ENCODE assay signal across 10 cellular contexts in genomic region chrX:19630776-19631707, GRCh38.
DNase-seq lines count a peak whose midpoint lies in the region; ATAC-seq and TF ChIP-seq lines count a peak whose summit lies in the region.
"Had no signal": no experiment of that assay in that cellular context is flagged by ENCODE, and none has a peak within 500 bp of the region (broad histone marks: within the 10 kb centered on the region; RNA-seq: fewer than 3 reads in every experiment).

No MANE protein-coding gene starts in this region.

- no peak for TF ChIP-seq CTCF in CD8-positive, alpha-beta T cell (IDR thresholded peaks at IDR 0.05)
- TF ChIP-seq CTCF in esophagus squamous epithelium (IDR thresholded peaks at IDR 0.05) (no peak), testis (IDR thresholded peaks at IDR 0.05) (no peak)

- H3K4me3 ChIP-seq in CD8-positive, alpha-beta T cell (ENCODE audit: low read depth, low read length): no peak overlapping the region
- H3K4me3 ChIP-seq in esophagus squamous epithelium: no peak overlapping the region
- H3K4me3 ChIP-seq in testis: no peak overlapping the region
- H3K4me3 ChIP-seq: Peyer's patch had no signal

- WGBS in esophagus squamous epithelium, 2 donors: 63% methylated on average over 9 of the region's 13 CpGs; no CpG with 5 or more reads in 1 of the 2 donors
- WGBS in testis, 2 donors: 52 to 62% methylated on average over 11 to 13 of the region's 13 CpGs

- no peaks in the 10 kb centered on the region for H3K9me3 Mint-ChIP-seq in CD8-positive, alpha-beta T cell
- no peaks in the 10 kb centered on the region for H3K9me3 Mint-ChIP-seq in activated naive CD8-positive, alpha-beta T cell (ENCODE audit: low read depth)
- H3K9me3 Mint-ChIP-seq in naive thymus-derived CD8-positive, alpha-beta T cell: no peaks in the 10 kb centered on the region
- H3K9me3 Mint-ChIP-seq: activated T-helper 1 cell treated with anti-CD3 and anti-CD28 coated beads, Interleukin-12 subunit alpha, Interleukin-12 subunit beta, Interleukin-2, Interleukin-4 antibody, amounts not matched to agents 30 ng/mL and 10 ng/mL and 1 ng/mL, durations not matched to agents 14 hours and 24 hours and 36 hours had no signal

- H3K4me1 Mint-ChIP-seq in CD8-positive, alpha-beta T cell (ENCODE audit: low read depth): peaks cover 61% of the 10 kb centered on the region
- peaks cover 45% of the 10 kb centered on the region for H3K4me1 Mint-ChIP-seq in activated naive CD8-positive, alpha-beta T cell (ENCODE audit: low read depth)
- peaks cover 12 to 60% (median 50%) of the 10 kb centered on the region in 4 donors for H3K4me1 Mint-ChIP-seq in naive thymus-derived CD8-positive, alpha-beta T cell

- peak overlapping the region; percentile 77 for H3K27ac Mint-ChIP-seq in CD8-positive, alpha-beta T cell
- H3K27ac Mint-ChIP-seq in activated naive CD8-positive, alpha-beta T cell: peak overlapping the region; percentile 66
- H3K27ac Mint-ChIP-seq in naive thymus-derived CD8-positive, alpha-beta T cell: peak overlapping the region in 8 of 10 donors; percentile 11 to 79 (median 64)

- H3K27me3 ChIP-seq in CD8-positive, alpha-beta T cell (ENCODE audit: insufficient read depth, low read length): no peaks in the 10 kb centered on the region
- H3K27me3 ChIP-seq in esophagus squamous epithelium: no peaks in the 10 kb centered on the region
- H3K27me3 ChIP-seq in testis: no peaks in the 10 kb centered on the region
- H3K27me3 ChIP-seq: Peyer's patch had no signal

- no peak for DNase-seq in CD8-positive, alpha-beta T cell
- no peak for DNase-seq in naive thymus-derived CD8-positive, alpha-beta T cell
- DNase-seq in NCI-H1436 (lab: John Stamatoyannopoulos, UW) (no peak), esophagus squamous epithelium (lab: John Stamatoyannopoulos, UW) (no peak), testis (no peak)
- DNase-seq: Peyer's patch had no signal

- no peaks in the 10 kb centered on the region for H3K9me3 ChIP-seq in CD8-positive, alpha-beta T cell (ENCODE audit: low read length)
- no peaks in the 10 kb centered on the region for H3K9me3 ChIP-seq in esophagus squamous epithelium
- H3K9me3 ChIP-seq in testis: no peaks in the 10 kb centered on the region
- H3K9me3 ChIP-seq: Peyer's patch had no signal

- H3K4me1 ChIP-seq in CD8-positive, alpha-beta T cell (ENCODE audit: insufficient read depth, low read length): peaks cover 6% of the 10 kb centered on the region
- H3K4me1 ChIP-seq in esophagus squamous epithelium (peaks cover 0 to 6% (median 0%) of the 10 kb centered on the region in 3 donors), testis (no peaks in the 10 kb centered on the region)
- H3K4me1 ChIP-seq: Peyer's patch had no signal

- peaks cover 61% of the 10 kb centered on the region for H3K36me3 Mint-ChIP-seq in CD8-positive, alpha-beta T cell
- no peaks in the 10 kb centered on the region for H3K36me3 Mint-ChIP-seq in activated naive CD8-positive, alpha-beta T cell
- H3K36me3 Mint-ChIP-seq in naive thymus-derived CD8-positive, alpha-beta T cell: peaks cover 3 to 62% (median 7%) of the 10 kb centered on the region in 3 donors

- H3K4me3 Mint-ChIP-seq in CD8-positive, alpha-beta T cell: no peak overlapping the region
- no peak overlapping the region for H3K4me3 Mint-ChIP-seq in activated naive CD8-positive, alpha-beta T cell
- H3K4me3 Mint-ChIP-seq in naive thymus-derived CD8-positive, alpha-beta T cell: peak overlapping the region in 1 of 10 donors; percentile 10

- H3K27me3 Mint-ChIP-seq in CD8-positive, alpha-beta T cell (ENCODE audit: low read depth): no peaks in the 10 kb centered on the region
- H3K27me3 Mint-ChIP-seq in activated naive CD8-positive, alpha-beta T cell: no peaks in the 10 kb centered on the region
- H3K27me3 Mint-ChIP-seq in naive thymus-derived CD8-positive, alpha-beta T cell: no peaks in the 10 kb centered on the region

- TF ChIP-seq POLR2A in esophagus squamous epithelium (IDR thresholded peaks at IDR 0.05) (no peak), testis (IDR thresholded peaks at IDR 0.05) (no peak)

- no peak overlapping the region for H3K27ac ChIP-seq in CD8-positive, alpha-beta T cell (ENCODE audit: low read depth, low read length)
- no peak overlapping the region for H3K27ac ChIP-seq in esophagus squamous epithelium
- H3K27ac ChIP-seq in testis: no peak overlapping the region

- ATAC-seq in CD8-positive, alpha-beta T cell: no peak
- peak; percentile 6 for ATAC-seq in GM18870 (IDR thresholded peaks at IDR 0.05; ENCODE audit: unreplicated experiment)
- ATAC-seq in naive thymus-derived CD8-positive, alpha-beta T cell: no peak
- ATAC-seq in HG02840 (IDR thresholded peaks at IDR 0.05; ENCODE audit: low FRiP score, unreplicated experiment): no peak

- POLR2A ChIA-PET in CD8-positive, alpha-beta T cell (lab: Charles Lee): no interaction called here
- POLR2A ChIA-PET in naive thymus-derived CD8-positive, alpha-beta T cell (lab: Charles Lee): no interaction called here

- CTCF ChIA-PET in CD8-positive, alpha-beta T cell (lab: Charles Lee): no interaction called here

- peaks cover 4% of the 10 kb centered on the region for H3K36me3 ChIP-seq in CD8-positive, alpha-beta T cell (ENCODE audit: insufficient read depth, low read length)
- H3K36me3 ChIP-seq in esophagus squamous epithelium (no peaks in the 10 kb centered on the region), testis (ENCODE audit: low read depth, missing control alignments) (no peaks in the 10 kb centered on the region)
- H3K36me3 ChIP-seq: Peyer's patch had no signal

- intact Hi-C loops in CD8-positive, alpha-beta T cell (cut with DNase I, micrococcal nuclease): no loop called here
- intact Hi-C loops in esophagus squamous epithelium (cut with DNase I) (no loop called here), testis (cut with DNase I; ENCODE audit: low total_unique reads) (no loop called here)
